9 cellular contexts compared by ENCODE assay signal in genomic region chr9:128635266-128636023, GRCh38. TPM values are rescaled to one million over a fixed set of nuclear protein-coding genes. Genes with fewer than 3 reads are reported as not detected.
DNase-seq lines count a peak whose midpoint lies in the region; TF ChIP-seq lines count a peak whose summit lies in the region.
"Had no signal": no experiment of that assay in that cellular context is flagged by ENCODE, and none has a peak within 500 bp of the region (broad histone marks: within the 10 kb centered on the region; RNA-seq: fewer than 3 reads in every experiment).

No MANE protein-coding gene starts in this region.

- 92% methylated on average over 20 of the region's 20 CpGs for WGBS in thymus

- no peak overlapping the region for H2AFZ ChIP-seq in MM.1S (ENCODE audit: low read length)

- H3K36me3 Mint-ChIP-seq in activated T-helper 1 cell treated with anti-CD3 and anti-CD28 coated beads, Interleukin-12 subunit alpha, Interleukin-12 subunit beta, Interleukin-2, Interleukin-4 antibody, amounts not matched to agents 30 ng/mL and 10 ng/mL and 1 ng/mL, durations not matched to agents 14 hours and 24 hours and 36 hours (ENCODE audit: low read depth): peaks cover 21% of the 10 kb centered on the region

- H3F3A ChIP-seq in MM.1S (ENCODE audit: insufficient read depth, low read length): no peaks in the 10 kb centered on the region

- TF ChIP-seq CTCF in GM12874 (IDR thresholded peaks at IDR 0.05; ENCODE audit: insufficient read depth, low read depth, low read length): peak; percentile 37
- peak; percentile 91 for TF ChIP-seq CTCF in cardiac fibroblast (IDR thresholded peaks at IDR 0.05; ENCODE audit: low read depth, low read length)
- TF ChIP-seq CTCF in MM.1S (IDR thresholded peaks at IDR 0.05; ENCODE audit: low read length): no peak

- no peaks in the 10 kb centered on the region for H3K79me2 ChIP-seq in MM.1S (ENCODE audit: low read length)

- H3K9ac ChIP-seq in MM.1S (ENCODE audit: low read length): no peak overlapping the region

- H3K9me3 ChIP-seq in thymus (ENCODE audit: control insufficient read depth) (no peaks in the 10 kb centered on the region), MM.1S (replicated peaks; ENCODE audit: insufficient read depth, low read length) (no peaks in the 10 kb centered on the region)

- H3K9me2 ChIP-seq in MM.1S (replicated peaks; ENCODE audit: insufficient read depth, low read length): no peaks in the 10 kb centered on the region

- H3K4me1 ChIP-seq in thymus (ENCODE audit: control insufficient read depth, insufficient read depth, low read length) (no peaks in the 10 kb centered on the region), MM.1S (ENCODE audit: low read length) (no peaks in the 10 kb centered on the region)

- H3K4me3 ChIP-seq in cardiac fibroblast (replicated peaks in 1 of 2; ENCODE audit: low read depth in 2 of 2, low read length in 2 of 2) (no peak overlapping the region), thymus (ENCODE audit: low read length) (no peak overlapping the region), MM.1S (ENCODE audit: low read length) (no peak overlapping the region)

- H3K36me3 ChIP-seq in thymus (ENCODE audit: control insufficient read depth, insufficient read depth): peaks cover 72% of the 10 kb centered on the region
- H3K36me3 ChIP-seq in MM.1S (replicated peaks; ENCODE audit: insufficient read depth, low read length): peaks cover 7% of the 10 kb centered on the region; the same call in 1 of the 2 replicates

- H3K4me3 Mint-ChIP-seq in activated T-helper 1 cell treated with anti-CD3 and anti-CD28 coated beads, Interleukin-12 subunit alpha, Interleukin-12 subunit beta, Interleukin-2, Interleukin-4 antibody, amounts not matched to agents 30 ng/mL and 10 ng/mL and 1 ng/mL, durations not matched to agents 14 hours and 24 hours and 36 hours: no peak overlapping the region
- H3K4me3 Mint-ChIP-seq: stimulated activated naive CD8-positive, alpha-beta T cell treated with anti-CD3 and anti-CD28 coated beads, Interleukin-15, Interleukin-2, amounts not matched to agents 100 ng/mL and 50 ng/mL, for 24 hours had no signal

- no peaks in the 10 kb centered on the region for H3K9me3 Mint-ChIP-seq in activated T-helper 1 cell treated with anti-CD3 and anti-CD28 coated beads, Interleukin-12 subunit alpha, Interleukin-12 subunit beta, Interleukin-2, Interleukin-4 antibody, amounts not matched to agents 30 ng/mL and 10 ng/mL and 1 ng/mL, durations not matched to agents 14 hours and 24 hours and 36 hours
- H3K9me3 Mint-ChIP-seq: stimulated activated naive CD8-positive, alpha-beta T cell treated with anti-CD3 and anti-CD28 coated beads, Interleukin-15, Interleukin-2, amounts not matched to agents 100 ng/mL and 50 ng/mL, for 24 hours had no signal

- H3K27ac ChIP-seq in thymus (ENCODE audit: low read depth) (peak overlapping the region; percentile 72), MM.1S (ENCODE audit: low read length) (no peak overlapping the region)

- DNase-seq in NCI-H2171 treated with DMSO at 0.1 percent for 48 hours (lab: John Stamatoyannopoulos, UW) (peak; percentile 50), cardiac fibroblast (ENCODE audit: low read depth in 2 of 2) (peak; percentile 97), left kidney (ENCODE audit: low read depth, low spot score) (peak; percentile 80), medulla oblongata (ENCODE audit: extremely low spot score) (no peak), MM.1S (no peak)
- DNase-seq in activated T-helper 1 cell treated with anti-CD3 and anti-CD28 coated beads, Interleukin-12 subunit alpha, Interleukin-12 subunit beta, Interleukin-2, Interleukin-4 antibody, amounts not matched to agents 30 ng/mL and 10 ng/mL and 1 ng/mL, durations not matched to agents 14 hours and 24 hours and 36 hours (ENCODE audit: low spot score): no peak

- no peaks in the 10 kb centered on the region for H4K20me1 ChIP-seq in MM.1S (ENCODE audit: insufficient read depth, low read length)

- H3K27me3 Mint-ChIP-seq in activated T-helper 1 cell treated with anti-CD3 and anti-CD28 coated beads, Interleukin-12 subunit alpha, Interleukin-12 subunit beta, Interleukin-2, Interleukin-4 antibody, amounts not matched to agents 30 ng/mL and 10 ng/mL and 1 ng/mL, durations not matched to agents 14 hours and 24 hours and 36 hours (ENCODE audit: insufficient read depth): no peaks in the 10 kb centered on the region
- H3K27me3 Mint-ChIP-seq: stimulated activated naive CD8-positive, alpha-beta T cell treated with anti-CD3 and anti-CD28 coated beads, Interleukin-15, Interleukin-2, amounts not matched to agents 100 ng/mL and 50 ng/mL, for 24 hours had no signal

- H3K27me3 ChIP-seq in thymus (ENCODE audit: control insufficient read depth, insufficient read depth): no peaks in the 10 kb centered on the region
- H3K27me3 ChIP-seq in MM.1S (replicated peaks; ENCODE audit: insufficient read depth, low read length): no peaks in the 10 kb centered on the region

- no peak overlapping the region for H3K4me2 ChIP-seq in MM.1S (ENCODE audit: low read depth, low read length)

- no peaks in the 10 kb centered on the region for H3K4me1 Mint-ChIP-seq in activated T-helper 1 cell treated with anti-CD3 and anti-CD28 coated beads, Interleukin-12 subunit alpha, Interleukin-12 subunit beta, Interleukin-2, Interleukin-4 antibody, amounts not matched to agents 30 ng/mL and 10 ng/mL and 1 ng/mL, durations not matched to agents 14 hours and 24 hours and 36 hours (ENCODE audit: low read depth)

- H3K27ac Mint-ChIP-seq in activated T-helper 1 cell treated with anti-CD3 and anti-CD28 coated beads, Interleukin-12 subunit alpha, Interleukin-12 subunit beta, Interleukin-2, Interleukin-4 antibody, amounts not matched to agents 30 ng/mL and 10 ng/mL and 1 ng/mL, durations not matched to agents 14 hours and 24 hours and 36 hours: no peak overlapping the region
- H3K27ac Mint-ChIP-seq: stimulated activated naive CD8-positive, alpha-beta T cell treated with anti-CD3 and anti-CD28 coated beads, Interleukin-15, Interleukin-2, amounts not matched to agents 100 ng/mL and 50 ng/mL, for 24 hours had no signal

- intact Hi-C loops in activated T-helper 1 cell treated with anti-CD3 and anti-CD28 coated beads, Interleukin-12 subunit alpha, Interleukin-12 subunit beta, Interleukin-2, Interleukin-4 antibody, amounts not matched to agents 30 ng/mL and 10 ng/mL and 1 ng/mL, durations not matched to agents 14 hours and 24 hours and 36 hours (cut with micrococcal nuclease): no loop called here

RNA-seq across cellular contexts. Expression of gene DYNC2I2, which starts 21.2 kb away (rescaled TPM):
- 37.5 TPM for polyA plus RNA-seq in thymus
- 41.5 and 43.9 TPM in 2 replicates for total RNA-seq in activated T-helper 1 cell treated with anti-CD3 and anti-CD28 coated beads, Interleukin-12 subunit alpha, Interleukin-12 subunit beta, Interleukin-2, Interleukin-4 antibody, amounts not matched to agents 30 ng/mL and 10 ng/mL and 1 ng/mL, durations not matched to agents 14 hours and 24 hours and 36 hours

RNA-seq across cellular contexts. Expression of gene SET, which starts 53.6 kb away (rescaled TPM):
- polyA plus RNA-seq in thymus: 177 TPM
- 775 and 795 TPM in 2 replicates for total RNA-seq in activated T-helper 1 cell treated with anti-CD3 and anti-CD28 coated beads, Interleukin-12 subunit alpha, Interleukin-12 subunit beta, Interleukin-2, Interleukin-4 antibody, amounts not matched to agents 30 ng/mL and 10 ng/mL and 1 ng/mL, durations not matched to agents 14 hours and 24 hours and 36 hours

Comparison
In these comparisons a context has a peak if more than half of its experiments do, and no peak if none do; other contexts are left out.
1. DNase-seq: peak in NCI-H2171 treated with DMSO at 0.1 percent for 48 hours (single experiment), cardiac fibroblast (2 of 2) and left kidney (single experiment); none in medulla oblongata (single experiment), MM.1S (single experiment) and activated T-helper 1 cell treated with anti-CD3 and anti-CD28 coated beads, Interleukin-12 subunit alpha, Interleukin-12 subunit beta, Interleukin-2, Interleukin-4 antibody, amounts not matched to agents 30 ng/mL and 10 ng/mL and 1 ng/mL, durations not matched to agents 14 hours and 24 hours and 36 hours (single experiment).